Comparison of ENCODE assay signal across 2 cellular contexts in genomic region chr3:151544164-151544548, GRCh38.
TF ChIP-seq lines count a peak whose summit lies in the region.

No MANE protein-coding gene starts in this region.

TF ChIP-seq in A549, 52 proteins besides CTCF, POLR2A, EP300 and RAD21 (continued from another document):
- TF ChIP-seq CHD4 (IDR thresholded peaks at IDR 0.05; ENCODE audit: borderline replicate concordance) (no peak), REST (IDR thresholded peaks at IDR 0.05) (no peak), MYC (IDR thresholded peaks at IDR 0.05; ENCODE audit: borderline replicate concordance, low read length) (no peak), ZC3H11A (IDR thresholded peaks at IDR 0.05) (no peak), EHF (CRISPR knock-in tag; IDR thresholded peaks at IDR 0.05) (no peak), ZFP36 (IDR thresholded peaks at IDR 0.05; ENCODE audit: borderline replicate concordance, partially characterized antibody) (no peak), KDM5A (IDR thresholded peaks at IDR 0.05) (no peak), HOXB5 (CRISPR knock-in tag; IDR thresholded peaks at IDR 0.05) (no peak), ELK1 (IDR thresholded peaks at IDR 0.05; ENCODE audit: low read depth, low read length) (no peak), JUN (IDR thresholded peaks at IDR 0.05) (no peak), FOSL2 (IDR thresholded peaks at IDR 0.05) (no peak), FOSL2 (CRISPR knock-in tag; IDR thresholded peaks at IDR 0.05) (no peak), JUNB (IDR thresholded peaks at IDR 0.05) (no peak), RCOR1 (IDR thresholded peaks at IDR 0.05; ENCODE audit: low read depth, low read length) (no peak)

TF ChIP-seq in GM23338, 12 proteins besides CTCF, POLR2A, EP300 and RAD21 (continued from another document):
- no peak for TF ChIP-seq POLR2AphosphoS5 (IDR thresholded peaks at IDR 0.05; ENCODE audit: low read depth)
- TF ChIP-seq STAT1 (IDR thresholded peaks at IDR 0.05; ENCODE audit: unreplicated experiment): no peak
